ENCODE assay signal across 22 cellular contexts in the genomic region with DNA sequence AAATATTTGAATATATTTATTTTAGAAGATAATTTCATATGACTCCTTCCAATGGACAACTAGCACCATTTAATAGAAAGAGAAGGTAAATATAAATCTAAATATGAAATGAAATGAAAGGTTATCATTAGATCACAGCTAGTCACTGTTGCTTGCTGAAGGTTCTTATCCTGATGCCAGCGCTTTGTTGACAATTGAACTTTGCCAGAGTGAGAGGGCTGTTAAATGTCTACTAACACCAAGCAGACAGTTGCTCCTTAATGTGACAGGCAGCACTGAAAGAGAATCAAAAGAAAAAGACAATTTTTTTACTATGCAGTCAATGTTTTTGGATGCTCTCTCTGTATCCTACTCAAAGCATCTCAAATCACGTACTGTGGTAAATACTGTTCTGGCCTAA.
"Had no signal": no experiment of that assay in that cellular context is flagged by ENCODE, and none has a peak within 500 bp of the region (broad histone marks: within the 10 kb centered on the region; RNA-seq: fewer than 3 reads in every experiment).

No MANE protein-coding gene starts in this region.

- FAIRE-seq: K562, RCC 7860 had no signal

- H3K4me1 ChIP-seq: SJCRH30 had no signal

- H3K36me3 ChIP-seq: SJCRH30 had no signal

- H3K27me3 ChIP-seq: SJCRH30 had no signal

- H3K9me3 ChIP-seq: SJCRH30 had no signal

- DNase-seq: Kasumi-1, MV-4-11, NCI-H1048, NCI-H1105, NCI-H1417, NCI-H1436 treated with DMSO at 0.1 percent for 48 hours, NCI-H1694, NCI-H187 treated with DMSO at 0.1 percent for 48 hours, NCI-H2029 treated with DMSO at 0.1 percent for 48 hours, NCI-H2171 treated with DMSO at 0.1 percent for 48 hours, NCI-H345, NCI-H446 treated with DMSO at 0.1 percent for 48 hours, NCI-H510A treated with DMSO at 0.1 percent for 48 hours, NCI-H526, NCI-H82, RPMI8226, SHP77 treated with DMSO at 0.1 percent for 48 hours, SJCRH30 had no signal

- H3K9ac ChIP-seq: KMS-11 had no signal

- H3K27ac ChIP-seq: KMS-11, SJCRH30, SK-N-MC had no signal

- ATAC-seq: K562 had no signal

- H3K4me3 ChIP-seq: K562, SJCRH30, SK-N-MC had no signal

- H3K4me2 ChIP-seq: KMS-11 had no signal
